In the genomic region with DNA sequence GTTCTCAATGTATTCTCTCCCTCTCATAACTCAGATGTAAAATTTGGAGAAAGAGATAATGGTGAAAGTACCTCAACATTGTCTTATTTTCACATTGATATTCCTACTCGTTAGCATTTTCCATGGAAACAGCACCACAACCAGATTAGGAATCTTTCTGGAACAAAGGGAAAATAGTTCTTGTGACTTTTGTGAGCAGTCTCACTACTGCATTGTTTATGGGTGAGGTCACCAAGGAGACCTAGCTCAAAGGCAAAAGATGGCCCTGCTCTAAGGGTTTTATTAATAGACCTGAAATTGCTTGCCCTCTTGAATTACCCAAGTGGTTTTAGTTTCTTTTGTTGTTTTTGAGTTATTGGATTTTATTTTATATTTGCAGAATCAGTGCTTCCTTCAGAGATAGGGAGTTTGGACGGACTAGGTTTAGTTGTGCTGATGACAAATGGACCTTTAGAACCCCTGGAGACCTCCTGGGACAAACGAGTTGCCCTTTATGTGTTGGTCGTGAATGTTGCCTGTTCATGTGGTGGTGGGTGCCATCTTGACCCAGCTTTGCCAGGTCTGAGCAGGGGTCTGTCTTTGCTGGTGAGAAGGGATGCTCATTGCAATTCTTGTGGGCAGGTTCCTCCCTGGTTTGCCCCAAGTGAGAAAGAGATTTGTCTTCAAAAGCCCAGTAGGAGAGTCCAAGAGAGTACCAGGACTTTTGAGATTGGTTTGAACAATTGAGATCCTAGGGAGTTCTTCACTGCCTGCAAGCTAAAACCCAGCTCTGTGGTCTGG, we compare ENCODE assay signal across 2 cellular contexts.
TF ChIP-seq lines count a peak whose summit lies in the region.

No MANE protein-coding gene starts in this region.

TF ChIP-seq in SK-N-SH treated with all-trans-retinoic acid at 6 μM for 48 hours, 23 proteins besides CTCF, POLR2A, EP300 and RAD21 (continued from another document):
- TF ChIP-seq ZNF565 (CRISPR knock-in tag; conservative IDR thresholded peaks at IDR 0.05; ENCODE audit: low read depth) (no peak), ARNTL (CRISPR knock-in tag; IDR thresholded peaks at IDR 0.05; ENCODE audit: borderline replicate concordance, low read depth) (no peak), GLIS3 (CRISPR knock-in tag; IDR thresholded peaks at IDR 0.05) (no peak), RARB (CRISPR knock-in tag; IDR thresholded peaks at IDR 0.05) (no peak), PPARA (CRISPR knock-in tag; IDR thresholded peaks at IDR 0.05; ENCODE audit: borderline replicate concordance) (no peak), BACH2 (CRISPR knock-in tag; IDR thresholded peaks at IDR 0.05; ENCODE audit: borderline replicate concordance) (no peak), TCF4 (CRISPR knock-in tag; IDR thresholded peaks at IDR 0.05; ENCODE audit: borderline replicate concordance) (no peak), ZC3H10 (CRISPR knock-in tag; IDR thresholded peaks at IDR 0.05) (no peak), ZFP3 (CRISPR knock-in tag; IDR thresholded peaks at IDR 0.05) (no peak), ZNF8 (CRISPR knock-in tag; IDR thresholded peaks at IDR 0.05) (no peak), ESRRG (CRISPR knock-in tag; IDR thresholded peaks at IDR 0.05) (no peak)
- TF ChIP-seq, protein P1, sequence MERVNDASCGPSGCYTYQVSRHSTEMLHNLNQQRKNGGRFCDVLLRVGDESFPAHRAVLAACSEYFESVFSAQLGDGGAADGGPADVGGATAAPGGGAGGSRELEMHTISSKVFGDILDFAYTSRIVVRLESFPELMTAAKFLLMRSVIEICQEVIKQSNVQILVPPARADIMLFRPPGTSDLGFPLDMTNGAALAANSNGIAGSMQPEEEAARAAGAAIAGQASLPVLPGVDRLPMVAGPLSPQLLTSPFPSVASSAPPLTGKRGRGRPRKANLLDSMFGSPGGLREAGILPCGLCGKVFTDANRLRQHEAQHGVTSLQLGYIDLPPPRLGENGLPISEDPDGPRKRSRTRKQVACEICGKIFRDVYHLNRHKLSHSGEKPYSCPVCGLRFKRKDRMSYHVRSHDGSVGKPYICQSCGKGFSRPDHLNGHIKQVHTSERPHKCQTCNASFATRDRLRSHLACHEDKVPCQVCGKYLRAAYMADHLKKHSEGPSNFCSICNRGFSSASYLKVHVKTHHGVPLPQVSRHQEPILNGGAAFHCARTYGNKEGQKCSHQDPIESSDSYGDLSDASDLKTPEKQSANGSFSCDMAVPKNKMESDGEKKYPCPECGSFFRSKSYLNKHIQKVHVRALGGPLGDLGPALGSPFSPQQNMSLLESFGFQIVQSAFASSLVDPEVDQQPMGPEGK (CRISPR knock-in tag; IDR thresholded peaks at IDR 0.05; ENCODE audit: borderline replicate concordance), result no peak
- TF ChIP-seq, protein P2, sequence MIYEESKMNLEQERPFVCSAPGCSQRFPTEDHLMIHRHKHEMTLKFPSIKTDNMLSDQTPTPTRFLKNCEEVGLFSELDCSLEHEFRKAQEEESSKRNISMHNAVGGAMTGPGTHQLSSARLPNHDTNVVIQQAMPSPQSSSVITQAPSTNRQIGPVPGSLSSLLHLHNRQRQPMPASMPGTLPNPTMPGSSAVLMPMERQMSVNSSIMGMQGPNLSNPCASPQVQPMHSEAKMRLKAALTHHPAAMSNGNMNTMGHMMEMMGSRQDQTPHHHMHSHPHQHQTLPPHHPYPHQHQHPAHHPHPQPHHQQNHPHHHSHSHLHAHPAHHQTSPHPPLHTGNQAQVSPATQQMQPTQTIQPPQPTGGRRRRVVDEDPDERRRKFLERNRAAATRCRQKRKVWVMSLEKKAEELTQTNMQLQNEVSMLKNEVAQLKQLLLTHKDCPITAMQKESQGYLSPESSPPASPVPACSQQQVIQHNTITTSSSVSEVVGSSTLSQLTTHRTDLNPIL (CRISPR knock-in tag; IDR thresholded peaks at IDR 0.05; ENCODE audit: low read depth), result no peak
- TF ChIP-seq, protein P3, sequence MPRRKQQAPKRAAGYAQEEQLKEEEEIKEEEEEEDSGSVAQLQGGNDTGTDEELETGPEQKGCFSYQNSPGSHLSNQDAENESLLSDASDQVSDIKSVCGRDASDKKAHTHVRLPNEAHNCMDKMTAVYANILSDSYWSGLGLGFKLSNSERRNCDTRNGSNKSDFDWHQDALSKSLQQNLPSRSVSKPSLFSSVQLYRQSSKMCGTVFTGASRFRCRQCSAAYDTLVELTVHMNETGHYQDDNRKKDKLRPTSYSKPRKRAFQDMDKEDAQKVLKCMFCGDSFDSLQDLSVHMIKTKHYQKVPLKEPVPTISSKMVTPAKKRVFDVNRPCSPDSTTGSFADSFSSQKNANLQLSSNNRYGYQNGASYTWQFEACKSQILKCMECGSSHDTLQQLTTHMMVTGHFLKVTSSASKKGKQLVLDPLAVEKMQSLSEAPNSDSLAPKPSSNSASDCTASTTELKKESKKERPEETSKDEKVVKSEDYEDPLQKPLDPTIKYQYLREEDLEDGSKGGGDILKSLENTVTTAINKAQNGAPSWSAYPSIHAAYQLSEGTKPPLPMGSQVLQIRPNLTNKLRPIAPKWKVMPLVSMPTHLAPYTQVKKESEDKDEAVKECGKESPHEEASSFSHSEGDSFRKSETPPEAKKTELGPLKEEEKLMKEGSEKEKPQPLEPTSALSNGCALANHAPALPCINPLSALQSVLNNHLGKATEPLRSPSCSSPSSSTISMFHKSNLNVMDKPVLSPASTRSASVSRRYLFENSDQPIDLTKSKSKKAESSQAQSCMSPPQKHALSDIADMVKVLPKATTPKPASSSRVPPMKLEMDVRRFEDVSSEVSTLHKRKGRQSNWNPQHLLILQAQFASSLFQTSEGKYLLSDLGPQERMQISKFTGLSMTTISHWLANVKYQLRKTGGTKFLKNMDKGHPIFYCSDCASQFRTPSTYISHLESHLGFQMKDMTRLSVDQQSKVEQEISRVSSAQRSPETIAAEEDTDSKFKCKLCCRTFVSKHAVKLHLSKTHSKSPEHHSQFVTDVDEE (CRISPR knock-in tag; IDR thresholded peaks at IDR 0.05), result no peak
TF ChIP-seq in SK-N-SH treated with all-trans-retinoic acid at 6 μM for 48 hours: peak in this region for 0.

TF ChIP-seq in SK-N-SH, 30 proteins besides CTCF, POLR2A, EP300 and RAD21 (continued from another document):
- TF ChIP-seq, protein P4, sequence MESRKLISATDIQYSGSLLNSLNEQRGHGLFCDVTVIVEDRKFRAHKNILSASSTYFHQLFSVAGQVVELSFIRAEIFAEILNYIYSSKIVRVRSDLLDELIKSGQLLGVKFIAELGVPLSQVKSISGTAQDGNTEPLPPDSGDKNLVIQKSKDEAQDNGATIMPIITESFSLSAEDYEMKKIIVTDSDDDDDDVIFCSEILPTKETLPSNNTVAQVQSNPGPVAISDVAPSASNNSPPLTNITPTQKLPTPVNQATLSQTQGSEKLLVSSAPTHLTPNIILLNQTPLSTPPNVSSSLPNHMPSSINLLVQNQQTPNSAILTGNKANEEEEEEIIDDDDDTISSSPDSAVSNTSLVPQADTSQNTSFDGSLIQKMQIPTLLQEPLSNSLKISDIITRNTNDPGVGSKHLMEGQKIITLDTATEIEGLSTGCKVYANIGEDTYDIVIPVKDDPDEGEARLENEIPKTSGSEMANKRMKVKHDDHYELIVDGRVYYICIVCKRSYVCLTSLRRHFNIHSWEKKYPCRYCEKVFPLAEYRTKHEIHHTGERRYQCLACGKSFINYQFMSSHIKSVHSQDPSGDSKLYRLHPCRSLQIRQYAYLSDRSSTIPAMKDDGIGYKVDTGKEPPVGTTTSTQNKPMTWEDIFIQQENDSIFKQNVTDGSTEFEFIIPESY (IDR thresholded peaks at IDR 0.05; ENCODE audit: borderline replicate concordance, low read depth), result no peak
- TF ChIP-seq NRF1 (IDR thresholded peaks at IDR 0.05; ENCODE audit: low read depth, low read length), result no peak
- TF ChIP-seq NFIC (IDR thresholded peaks at IDR 0.05; ENCODE audit: borderline replicate concordance), result no peak
- no peak for TF ChIP-seq TCF12 (IDR thresholded peaks at IDR 0.05)
- no peak for TF ChIP-seq RXRA (IDR thresholded peaks at IDR 0.05; ENCODE audit: borderline replicate concordance, low read depth)
- TF ChIP-seq GABPA (IDR thresholded peaks at IDR 0.05; ENCODE audit: low read depth), result no peak
- no peak for TF ChIP-seq POLR2AphosphoS5 (IDR thresholded peaks at IDR 0.05; ENCODE audit: low read depth, low read length)
- no peak for TF ChIP-seq EZH2phosphoT487 (IDR thresholded peaks at IDR 0.05; ENCODE audit: borderline replicate concordance, low read depth)
